Comparison of ENCODE assay signal across 21 cellular contexts in the genomic region with DNA sequence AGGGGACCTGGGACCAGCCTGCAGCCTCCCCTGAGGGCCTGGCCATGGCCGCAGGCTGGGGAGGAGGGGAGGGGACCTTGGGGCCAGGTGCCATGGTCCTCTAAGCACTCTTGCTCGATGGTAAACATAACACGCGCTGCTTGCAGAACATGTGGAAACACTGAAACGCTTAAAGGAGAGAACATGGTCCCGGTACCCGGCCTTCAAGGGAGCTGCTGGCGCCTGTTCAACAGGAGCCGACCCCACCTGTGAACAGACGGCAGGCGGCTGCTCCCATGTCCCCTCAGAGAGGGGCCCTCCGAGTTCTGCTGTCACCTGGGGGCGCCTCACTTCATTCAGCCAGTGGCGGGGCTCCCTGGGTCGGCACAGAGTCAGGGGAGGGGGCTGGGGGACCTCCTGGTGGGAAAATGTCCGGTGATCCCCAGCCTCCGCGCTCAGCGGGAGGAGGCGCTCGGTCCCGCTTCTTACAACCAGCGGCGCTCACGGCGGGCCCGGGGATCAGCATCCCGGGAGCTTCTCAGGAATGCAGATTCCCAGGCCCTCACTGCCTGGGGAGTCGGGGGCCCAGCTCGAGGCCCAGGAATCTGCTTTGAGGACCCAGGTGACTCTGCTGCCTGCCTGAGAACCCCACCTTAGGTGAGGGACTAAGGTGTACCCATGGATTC. TPM values are rescaled to one million over a fixed set of nuclear protein-coding genes. Genes with fewer than 3 reads are reported as not detected.
"Had no signal": no experiment of that assay in that cellular context is flagged by ENCODE, and none has a peak within 500 bp of the region (broad histone marks: within the 10 kb centered on the region; RNA-seq: fewer than 3 reads in every experiment).

No MANE protein-coding gene starts in this region.

- H3K9me3 ChIP-seq: testis, upper lobe of right lung had no signal

- H3K4me2 ChIP-seq: hepatocyte had no signal

- H2AFZ ChIP-seq: hepatocyte had no signal

- H3K36me3 ChIP-seq: upper lobe of right lung had no signal

- H3K4me3 ChIP-seq: hepatocyte, testis, upper lobe of right lung had no signal

- H3K36me3 Mint-ChIP-seq: activated naive CD4-positive, alpha-beta T cell treated with anti-CD3 and anti-CD28 coated beads, Interleukin-2, amount 50 U/mL, for 72 hours had no signal

- DNase-seq: activated CD4-positive, alpha-beta T cell treated with anti-CD3 and anti-CD28 coated beads, Interleukin-2, amount 50 U/mL, for 48 hours; activated CD4-positive, CD25-positive, alpha-beta regulatory T cell treated with anti-CD3 and anti-CD28 coated beads, Interleukin-2, amount 50 U/mL, for 72 hours; activated CD8-positive, alpha-beta memory T cell treated with anti-CD3 and anti-CD28 coated beads, Interleukin-2, amount 10 ng/mL, durations not matched to agents 7 days and 5 days; activated effector memory CD4-positive, alpha-beta T cell treated with anti-CD3 and anti-CD28 coated beads, Interleukin-2, amount 50 U/mL, for 16 hours; activated T-cell treated with anti-CD3 and anti-CD28 coated beads, Interleukin-2, amount 50 U/mL, for 24 hours; cerebellar nuclear complex; effector memory CD8-positive, alpha-beta T cell; kidney glomerular epithelial cell; nephron progenitor cell; stimulated activated CD4-positive, alpha-beta T cell treated with anti-CD3 and anti-CD28 coated beads, Interleukin-4, amount 100 ng/mL, for 1 hour; stimulated activated naive CD8-positive, alpha-beta T cell treated with anti-CD3 and anti-CD28 coated beads, Interleukin-15, amount 100 ng/mL, for 72 hours; testis; upper lobe of right lung had no signal

- H3K4me1 ChIP-seq: testis, upper lobe of right lung had no signal

- H3K4me3 Mint-ChIP-seq: activated CD8-positive, alpha-beta memory T cell treated with anti-CD3 and anti-CD28 coated beads, Interleukin-2, amount 10 ng/mL, durations not matched to agents 7 days and 5 days; activated T-cell treated with anti-CD3 and anti-CD28 coated beads, Interleukin-2, amount 50 U/mL, for 24 hours; dendritic cell treated with granulocyte-macrophage colony-stimulating factor and Interleukin-4, amounts not matched to agents 40 ng/mL and 50 ng/mL, for 4 days; effector memory CD8-positive, alpha-beta T cell; nephron progenitor cell; stimulated activated naive CD8-positive, alpha-beta T cell treated with anti-CD3 and anti-CD28 coated beads, Interleukin-15, amount 100 ng/mL, for 72 hours had no signal

- ATAC-seq: activated CD8-positive, alpha-beta memory T cell treated with anti-CD3 and anti-CD28 coated beads, Interleukin-2, amount 10 ng/mL, durations not matched to agents 7 days and 5 days; activated naive CD4-positive, alpha-beta T cell treated with anti-CD3 and anti-CD28 coated beads, Interleukin-2, amount 50 U/mL, for 72 hours; effector memory CD8-positive, alpha-beta T cell; stimulated activated naive CD8-positive, alpha-beta T cell treated with anti-CD3 and anti-CD28 coated beads, Interleukin-15, amount 100 ng/mL, for 72 hours; upper lobe of right lung had no signal

- H3K27me3 ChIP-seq: testis had no signal

- H3K9me3 Mint-ChIP-seq: activated naive CD4-positive, alpha-beta T cell treated with anti-CD3 and anti-CD28 coated beads, Interleukin-2, amount 50 U/mL, for 72 hours; activated T-cell treated with anti-CD3 and anti-CD28 coated beads, Interleukin-2, amount 50 U/mL, for 24 hours; dendritic cell treated with granulocyte-macrophage colony-stimulating factor and Interleukin-4, amounts not matched to agents 40 ng/mL and 50 ng/mL, for 4 days; effector memory CD8-positive, alpha-beta T cell; nephron progenitor cell had no signal

- H3K79me2 ChIP-seq: hepatocyte had no signal

- H3K27ac ChIP-seq: hepatocyte, testis, upper lobe of right lung had no signal

- H3K27ac Mint-ChIP-seq: activated CD8-positive, alpha-beta memory T cell treated with anti-CD3 and anti-CD28 coated beads, Interleukin-2, amount 10 ng/mL, durations not matched to agents 7 days and 5 days; activated naive CD4-positive, alpha-beta T cell treated with anti-CD3 and anti-CD28 coated beads, Interleukin-2, amount 50 U/mL, for 72 hours; activated T-cell treated with anti-CD3 and anti-CD28 coated beads, Interleukin-2, amount 50 U/mL, for 24 hours; dendritic cell treated with granulocyte-macrophage colony-stimulating factor and Interleukin-4, amounts not matched to agents 40 ng/mL and 50 ng/mL, for 4 days; effector memory CD8-positive, alpha-beta T cell; nephron progenitor cell had no signal

RNA-seq across cellular contexts. Expression of gene SSTR5, which starts 0.9 kb away (rescaled TPM):
- total RNA-seq: activated CD8-positive, alpha-beta memory T cell treated with anti-CD3 and anti-CD28 coated beads, Interleukin-2, amount 10 ng/mL, durations not matched to agents 7 days and 5 days; activated naive CD4-positive, alpha-beta T cell treated with anti-CD3 and anti-CD28 coated beads, Interleukin-2, amount 50 U/mL, for 72 hours; mesenteric fat pad; osteocyte; upper lobe of right lung had no signal

RNA-seq across cellular contexts. Expression of gene C1QTNF8, which starts 24.4 kb away (rescaled TPM):
- total RNA-seq: activated CD8-positive, alpha-beta memory T cell treated with anti-CD3 and anti-CD28 coated beads, Interleukin-2, amount 10 ng/mL, durations not matched to agents 7 days and 5 days; activated naive CD4-positive, alpha-beta T cell treated with anti-CD3 and anti-CD28 coated beads, Interleukin-2, amount 50 U/mL, for 72 hours; hepatocyte; lower leg skin; mesenteric fat pad; osteocyte; pulmonary artery endothelial cell; upper lobe of right lung had no signal
- polyA plus RNA-seq: esophagus, hepatocyte had no signal
